ENCODE assay signal across 25 cellular contexts in the genomic region with DNA sequence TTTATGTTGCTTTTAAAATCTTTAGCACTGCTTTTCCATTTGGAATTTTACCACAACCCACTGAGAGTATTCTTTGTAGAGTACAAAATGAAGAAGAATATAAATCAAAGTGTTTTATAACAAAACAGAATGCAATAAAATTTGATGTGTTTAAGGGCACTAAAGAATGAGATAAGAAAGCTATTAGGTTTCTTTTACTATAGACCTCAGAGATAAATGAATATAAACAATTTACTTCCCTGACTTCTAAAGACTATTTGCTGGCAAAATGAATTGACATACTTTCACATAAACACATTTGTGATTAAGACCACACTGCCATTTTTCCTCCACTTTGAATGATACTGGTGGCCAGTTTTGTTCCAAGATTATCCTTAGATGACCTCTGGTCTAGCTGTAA.
DNase-seq lines count a peak whose midpoint lies in the region; ATAC-seq, FAIRE-seq and TF ChIP-seq lines count a peak whose summit lies in the region.
"Had no signal": no experiment of that assay in that cellular context is flagged by ENCODE, and none has a peak within 500 bp of the region (broad histone marks: within the 10 kb centered on the region; RNA-seq: fewer than 3 reads in every experiment).

No MANE protein-coding gene starts in this region.

- CTCF ChIA-PET in HEK293T (lab: Yijun Ruan, JAX), result interaction anchor here (5.1 kb wide), 1 partner anchor 10 kb away, joined by 25 read pairs; no protein-coding TSS in a partner anchor

- H3K27ac ChIP-seq in foreskin keratinocyte, result no peak overlapping the region
- H3K27ac ChIP-seq: 22Rv1, BLaER1, C4-2B, GM23248 had no signal

- H3K27me3 ChIP-seq in foreskin keratinocyte, result no peaks in the 10 kb centered on the region
- H3K27me3 ChIP-seq: BLaER1 had no signal

- TF ChIP-seq CTCF in GM20000 (IDR thresholded peaks at IDR 0.05; ENCODE audit: extremely low read depth, missing control alignments) (no peak), foreskin keratinocyte (conservative IDR thresholded peaks at IDR 0.05) (no peak)

- POLR2A ChIA-PET in HEK293T (lab: Yijun Ruan, JAX), result interaction anchor here (1.2 kb wide), 1 partner anchor 51 kb away, joined by 3 read pairs; no protein-coding TSS in a partner anchor

- peak; percentile 31 for FAIRE-seq in colon (lab: Jason Lieb, UNC)
- FAIRE-seq: A204.1, GM12891, GM18507, H1 had no signal

- no peak for ATAC-seq in foreskin keratinocyte
- ATAC-seq in HG03521 (IDR thresholded peaks at IDR 0.05; ENCODE audit: unreplicated experiment), result no peak
- ATAC-seq: CD8-positive, alpha-beta T cell; HCT116 had no signal

- DNase-seq in EH (ENCODE audit: low read depth), result peak; percentile 33
- DNase-seq in HEK293T (ENCODE audit: extremely low spot score), result peak; percentile 17
- DNase-seq in left kidney (ENCODE audit: low read depth, low spot score), result peak; percentile 9
- no peak for DNase-seq in GM20000 (ENCODE audit: low spot score)
- no peak for DNase-seq in foreskin keratinocyte
- no peak for DNase-seq in activated gamma-delta T cell (lab: John Stamatoyannopoulos, UW)
- DNase-seq: Caco-2; CD4-positive, CD25-positive, alpha-beta regulatory T cell; CD8-positive, alpha-beta T cell; DMS153; DND-41; EL; GF-D8; GM23248; H9 had no signal

- H3K4me1 ChIP-seq in foreskin keratinocyte, result no peaks in the 10 kb centered on the region
- H3K4me1 ChIP-seq: BLaER1, Caco-2 had no signal

TF ChIP-seq in HEK293T, 16 proteins besides CTCF, POLR2A, EP300 and RAD21:
- peak; percentile 77 for TF ChIP-seq CTBP1 (IDR thresholded peaks at IDR 0.05; ENCODE audit: borderline replicate concordance)
- TF ChIP-seq FOXA1 (IDR thresholded peaks at IDR 0.05), result no peak
- peak; percentile 89 for TF ChIP-seq PKNOX1 (IDR thresholded peaks at IDR 0.05)
- no peak for TF ChIP-seq NFRKB (IDR thresholded peaks at IDR 0.05)
- no peak for TF ChIP-seq LEF1 (IDR thresholded peaks at IDR 0.05; ENCODE audit: borderline replicate concordance)
- TF ChIP-seq BHLHE40 (IDR thresholded peaks at IDR 0.05; ENCODE audit: borderline replicate concordance), result no peak
- TF ChIP-seq ZNF384 (IDR thresholded peaks at IDR 0.05), result no peak

Comparison
In these comparisons a context has a peak if more than half of its experiments do, and no peak if none do; other contexts are left out.
1. DNase-seq: peak in EH (single experiment), HEK293T (single experiment) and left kidney (single experiment); none in GM20000 (single experiment), foreskin keratinocyte (0 of 2) and activated gamma-delta T cell (single experiment).